8 cellular contexts compared by ENCODE assay signal in the genomic region with DNA sequence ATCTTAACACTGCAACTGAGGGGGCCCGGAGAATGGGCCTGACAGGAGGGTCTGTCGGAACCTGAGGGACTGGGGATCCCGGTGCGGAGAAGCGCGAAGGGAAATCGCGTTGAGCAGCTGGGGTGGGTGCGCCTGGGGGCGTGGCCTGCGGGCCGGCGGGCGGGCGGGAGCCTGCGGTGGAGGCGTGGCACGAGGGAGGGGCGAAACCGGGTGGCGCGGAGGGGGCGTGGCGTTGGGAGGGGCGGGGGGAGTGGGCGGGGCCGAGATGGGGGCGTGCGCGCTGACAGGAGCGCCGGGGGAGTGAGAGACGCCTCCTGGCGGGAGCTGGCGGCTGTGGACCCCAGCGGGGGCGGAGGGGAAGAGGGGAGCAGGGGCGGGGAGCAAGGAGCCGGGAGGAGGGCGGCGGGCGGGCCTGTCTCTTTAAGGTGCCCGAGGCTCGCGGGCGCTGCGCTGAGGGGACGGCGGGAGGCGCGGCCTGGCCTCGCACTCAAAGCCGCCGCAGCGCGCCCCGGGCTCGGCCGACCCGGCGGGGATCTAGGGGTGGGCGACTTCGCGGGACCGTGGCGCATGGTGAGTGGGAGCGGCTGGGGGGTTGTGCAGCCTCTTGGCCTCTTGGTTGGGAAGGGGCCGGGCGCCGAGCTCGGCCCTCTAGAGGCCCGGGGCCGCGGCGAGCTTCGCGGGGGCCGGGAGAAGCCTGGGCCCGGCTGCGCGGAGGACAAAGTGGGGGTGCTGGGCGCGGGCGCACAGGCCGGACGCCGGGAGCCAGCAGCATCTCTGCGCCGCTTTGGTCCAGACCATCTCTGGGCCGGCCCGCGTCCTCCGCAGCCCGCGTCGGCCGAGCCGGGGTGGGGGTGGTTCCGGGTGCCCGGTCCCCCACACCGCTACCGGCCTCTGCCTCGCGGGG. TPM values are rescaled to one million over a fixed set of nuclear protein-coding genes. Genes with fewer than 3 reads are reported as not detected.
DNase-seq lines count a peak whose midpoint lies in the region; ATAC-seq, FAIRE-seq and TF ChIP-seq lines count a peak whose summit lies in the region.

A gene (plus strand): TSS at position 423 of the 904 bp plus-strand sequence. CDS start 2,457 bp downstream, outside the sequence.

- H3K4me1 ChIP-seq in OCI-LY3 (ENCODE audit: low read length) = peaks cover 14% of the 10 kb centered on the region
- peaks cover 4% of the 10 kb centered on the region for H3K4me1 ChIP-seq in mucosa of descending colon (ENCODE audit: low read depth)

- H3K9me3 ChIP-seq in OCI-LY3 (ENCODE audit: insufficient read depth, low read length) (no peaks in the 10 kb centered on the region), mucosa of descending colon (no peaks in the 10 kb centered on the region)

- peak within 1 kb of the TSS; percentile 86 for H3K9ac ChIP-seq in OCI-LY3 (ENCODE audit: low read length)

- peaks cover 13% of the 10 kb centered on the region; the same call in 1 of the 2 replicates for H3K79me2 ChIP-seq in OCI-LY3 (ENCODE audit: low read length)

- peak; percentile 20 for TF ChIP-seq CTCF in D721Med (IDR thresholded peaks at IDR 0.05; ENCODE audit: insufficient read depth, missing control alignments)
- peak; percentile 19 for TF ChIP-seq CTCF in OCI-LY3 (IDR thresholded peaks at IDR 0.05; ENCODE audit: low read depth, low read length)
- peak; percentile 28 for TF ChIP-seq CTCF in mucosa of descending colon (IDR thresholded peaks at IDR 0.05)

- H3K4me3 ChIP-seq in OCI-LY3 (ENCODE audit: low read length) (peak within 1 kb of the TSS; percentile 99), mucosa of descending colon (peak within 1 kb of the TSS; percentile 52)

- ATAC-seq in GM21381 (IDR thresholded peaks at IDR 0.05; ENCODE audit: unreplicated experiment) (peak; percentile 76), mucosa of descending colon (peak; percentile 95)

- H4K20me1 ChIP-seq in OCI-LY3 (ENCODE audit: insufficient read depth, low read length) = no peaks in the 10 kb centered on the region

- H3K27ac ChIP-seq in OCI-LY3 (ENCODE audit: low read length) = no peak within 1 kb of the TSS
- H3K27ac ChIP-seq in epithelial cell of prostate = peak within 1 kb of the TSS; percentile 35

- H2AFZ ChIP-seq in OCI-LY3 (ENCODE audit: low read depth, low read length) = peak within 1 kb of the TSS; percentile 78

- H3K27me3 ChIP-seq in OCI-LY3 (ENCODE audit: low read depth, low read length) = no peaks in the 10 kb centered on the region

- H3K36me3 ChIP-seq in OCI-LY3 (replicated peaks; ENCODE audit: low read depth, low read length) = peaks cover 8% of the 10 kb centered on the region
- no peaks in the 10 kb centered on the region for H3K36me3 ChIP-seq in mucosa of descending colon (ENCODE audit: low read depth)

- peak; percentile 89 for DNase-seq in D721Med (ENCODE audit: insufficient read length, low spot score)
- peak; percentile 10 to 98 (median 82) for DNase-seq in HUDEP-2 (lab: John Stamatoyannopoulos, UW; ENCODE audit: unreplicated experiment in 76 of 76)
- DNase-seq in activated T-cell treated with anti-CD3 and anti-CD28 coated beads for 24 hours (ENCODE audit: low read depth) = peak; percentile 82
- peak; percentile 37 for DNase-seq in epithelial cell of prostate (ENCODE audit: low read depth, low spot score)
- peak; percentile 94 to 96 (median 95) for DNase-seq in mucosa of descending colon
- DNase-seq in stimulated activated CD8-positive, alpha-beta memory T cell treated with anti-CD3 and anti-CD28 coated beads, Interleukin-4, amount 100 ng/mL, for 24 hours (ENCODE audit: low read depth) = peak; percentile 91

- peak within 1 kb of the TSS; percentile 98 for H3K4me2 ChIP-seq in OCI-LY3 (ENCODE audit: low read length)

- intact Hi-C loops in mucosa of descending colon (cut with DNase I, micrococcal nuclease) = loop anchor here in 1 of 2 donors (10.0 kb wide), 2 partner anchors 60 to 260 kb away; no protein-coding TSS in a partner anchor

- FAIRE-seq in D721Med (lab: Jason Lieb, UNC) = no peak

RNA-seq across cellular contexts. Expression of the gene that starts here (rescaled TPM):
- 10 to 100 TPM; 10.5 to 45.3 (median 17.8) TPM for total RNA-seq in mucosa of descending colon

Comparison
In these comparisons a context has a peak if more than half of its experiments do, and no peak if none do; other contexts are left out.
1. DNase-seq: peak in every context shown above with its lines; median percentile 95 in mucosa of descending colon; 91 in stimulated activated CD8-positive, alpha-beta memory T cell treated with anti-CD3 and anti-CD28 coated beads, Interleukin-4, amount 100 ng/mL, for 24 hours; 89 in D721Med; 82 in HUDEP-2; 82 in activated T-cell treated with anti-CD3 and anti-CD28 coated beads for 24 hours; 37 in epithelial cell of prostate.